In the genomic region with DNA sequence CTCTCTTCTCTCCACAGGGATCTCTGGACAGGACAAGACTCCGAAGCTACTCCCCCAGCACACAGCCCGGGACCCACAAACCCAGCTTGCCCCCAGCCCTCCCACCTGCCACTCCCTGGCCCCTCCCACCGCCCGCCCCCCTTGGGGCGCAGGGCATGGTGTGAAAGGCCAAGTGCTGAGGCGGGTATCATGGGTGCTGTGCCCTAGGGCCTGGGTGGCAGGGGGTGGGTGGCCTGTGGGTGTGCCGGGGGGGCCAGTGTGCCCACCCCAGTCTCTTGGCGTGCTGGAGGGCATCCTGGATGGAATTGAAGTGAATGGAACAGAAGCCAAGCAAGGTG, we compare ENCODE assay signal across 13 cellular contexts. TPM values are rescaled to one million over a fixed set of nuclear protein-coding genes. Genes with fewer than 3 reads are reported as not detected.
DNase-seq lines count a peak whose midpoint lies in the region; TF ChIP-seq lines count a peak whose summit lies in the region.
"Had no signal": no experiment of that assay in that cellular context is flagged by ENCODE, and none has a peak within 500 bp of the region (broad histone marks: within the 10 kb centered on the region; RNA-seq: fewer than 3 reads in every experiment).

No MANE protein-coding gene starts in this region.

- H3K9me3 ChIP-seq in colonic mucosa (no peaks in the 10 kb centered on the region), muscle layer of duodenum (ENCODE audit: control insufficient read depth in 1 of 2, low read length in 2 of 2) (no peaks in the 10 kb centered on the region), testis (no peaks in the 10 kb centered on the region), trophoblast cell (ENCODE audit: insufficient read depth, low read depth, low read length) (no peaks in the 10 kb centered on the region)

- POLR2A ChIA-PET in RWPE1 (lab: Yijun Ruan, JAX; ENCODE audit: low non-redundant PET) = no interaction called here

- H3K4me1 ChIP-seq in colonic mucosa = peaks cover 62% of the 10 kb centered on the region
- peaks cover 69 to 77% of the 10 kb centered on the region in 2 donors for H3K4me1 ChIP-seq in muscle layer of duodenum (ENCODE audit: control insufficient read depth in 1 of 2, insufficient read depth in 2 of 2, low read length in 2 of 2)
- peaks cover 76% of the 10 kb centered on the region for H3K4me1 ChIP-seq in testis
- H3K4me1 ChIP-seq in trophoblast cell (ENCODE audit: control insufficient read depth in 1 of 2, insufficient read depth in 2 of 2, low read length in 2 of 2) = peaks cover 5 to 10% of the 10 kb centered on the region in 2 experiments

- H3K36me3 ChIP-seq in colonic mucosa (no peaks in the 10 kb centered on the region), muscle layer of duodenum (ENCODE audit: control insufficient read depth in 1 of 2, insufficient read depth in 2 of 2, low read length in 2 of 2) (peaks cover 5 to 7% of the 10 kb centered on the region in 2 donors), testis (ENCODE audit: low read depth, missing control alignments) (no peaks in the 10 kb centered on the region), trophoblast cell (ENCODE audit: control insufficient read depth in 1 of 2, insufficient read depth in 2 of 2, low read length in 2 of 2) (peaks cover 0 to 3% of the 10 kb centered on the region in 2 experiments)

- no peak for DNase-seq in RWPE1 (ENCODE audit: low spot score)
- no peak for DNase-seq in colonic mucosa
- no peak for DNase-seq in testis
- DNase-seq in GM13977 (ENCODE audit: low spot score) = no peak
- no peak for DNase-seq in trophoblast cell
- no peak for DNase-seq in GM03348 (ENCODE audit: low spot score)
- DNase-seq: activated CD4-positive, alpha-beta T cell treated with anti-CD3 and anti-CD28 coated beads, Interleukin-2, amount 50 U/mL, for 4 hours; activated naive CD4-positive, alpha-beta T cell treated with anti-CD3 and anti-CD28 coated beads, Interleukin-2, amount 10 ng/mL, durations not matched to agents 7 days and 5 days; NCI-H446; PC-9; stimulated activated naive CD4-positive, alpha-beta T cell; T-helper 2 cell had no signal

- no peak overlapping the region for H2BK5ac ChIP-seq in trophoblast cell (ENCODE audit: low read depth, low read length, poor library complexity)

- in situ Hi-C loops in GM13977 (cut with MboI; ENCODE audit: low pct_unique_long_range_greater_than_20kb, low sequenced_read_pairs, unreplicated experiment) = no loop called here

- no peaks in the 10 kb centered on the region for H3K79me1 ChIP-seq in trophoblast cell (ENCODE audit: low read length)

- TF ChIP-seq CTCF in RWPE1 (conservative IDR thresholded peaks at IDR 0.05; ENCODE audit: low read depth) = no peak
- TF ChIP-seq CTCF in colonic mucosa (IDR thresholded peaks at IDR 0.05) = no peak
- TF ChIP-seq CTCF in testis (IDR thresholded peaks at IDR 0.05) = no peak
- no peak for TF ChIP-seq CTCF in GM13977 (IDR thresholded peaks at IDR 0.05; ENCODE audit: extremely low read depth, insufficient read depth, missing control alignments)

- no peak overlapping the region for H2BK12ac ChIP-seq in trophoblast cell (ENCODE audit: low read length)

- intact Hi-C loops in colonic mucosa (cut with DNase I) (no loop called here), testis (cut with DNase I; ENCODE audit: low total_unique reads) (loop anchor here (5.0 kb wide), 1 partner anchor 33 kb away; no protein-coding TSS in a partner anchor)

- H3K27me3 ChIP-seq in colonic mucosa (no peaks in the 10 kb centered on the region), muscle layer of duodenum (ENCODE audit: low read depth, low read length) (no peaks in the 10 kb centered on the region), testis (no peaks in the 10 kb centered on the region), trophoblast cell (ENCODE audit: insufficient read depth, low read length) (no peaks in the 10 kb centered on the region)

- H2AFZ ChIP-seq in trophoblast cell (ENCODE audit: insufficient read depth, low read length, poor library complexity) = no peak overlapping the region
- H2AFZ ChIP-seq: PC-9 had no signal

- TF ChIP-seq POLR2A in testis (IDR thresholded peaks at IDR 0.05) = no peak

- H3K4me3 ChIP-seq in colonic mucosa = no peak overlapping the region
- H3K4me3 ChIP-seq in muscle layer of duodenum (ENCODE audit: low read depth in 1 of 2, low read length in 2 of 2) = no peak overlapping the region
- no peak overlapping the region for H3K4me3 ChIP-seq in testis
- no peak overlapping the region for H3K4me3 ChIP-seq in trophoblast cell (ENCODE audit: low read depth, low read length)
- H3K4me3 ChIP-seq: PC-9 had no signal

- H3K9ac ChIP-seq in colonic mucosa (ENCODE audit: low read depth in 2 of 2, low read length in 2 of 2) = peak overlapping the region; percentile 52 to 83
- H3K9ac ChIP-seq in trophoblast cell (ENCODE audit: low read length) = no peak overlapping the region

- no peak overlapping the region for H4K8ac ChIP-seq in trophoblast cell (ENCODE audit: low read depth, low read length)

- H3K4ac ChIP-seq in trophoblast cell (ENCODE audit: low read depth, low read length) = no peak overlapping the region

- H3K23ac ChIP-seq in trophoblast cell (ENCODE audit: low read length) = no peak overlapping the region

- H3K14ac ChIP-seq in trophoblast cell (ENCODE audit: low read length) = no peak overlapping the region

- no peak overlapping the region for H2BK120ac ChIP-seq in trophoblast cell (ENCODE audit: insufficient read depth, low read length, poor library complexity)

- no peak overlapping the region for H2AK5ac ChIP-seq in trophoblast cell (ENCODE audit: low read length)

- H3K18ac ChIP-seq in trophoblast cell (ENCODE audit: low read length) = no peak overlapping the region

- no peak overlapping the region for H3K4me2 ChIP-seq in trophoblast cell (ENCODE audit: low read length)
- H3K4me2 ChIP-seq: PC-9 had no signal

- WGBS in testis, 2 donors = 80 to 90% methylated on average over 8 of the region's 8 CpGs
- no CpG with 5 or more reads among the region's 8 CpGs for WGBS in trophoblast cell (ENCODE audit: extremely low coverage, insufficient coverage, insufficient read length)

- H3K27ac ChIP-seq in RWPE1 = peak overlapping the region; percentile 95
- H3K27ac ChIP-seq in colonic mucosa = peak overlapping the region; percentile 68
- H3K27ac ChIP-seq in muscle layer of duodenum (ENCODE audit: low read length) = peak overlapping the region; percentile 94
- H3K27ac ChIP-seq in testis = peak overlapping the region; percentile 88 to 97
- H3K27ac ChIP-seq in trophoblast cell (ENCODE audit: low read depth, low read length) = no peak overlapping the region
- H3K27ac ChIP-seq: PC-9 had no signal

- no peak overlapping the region for H4K91ac ChIP-seq in trophoblast cell (ENCODE audit: low read depth, low read length)

- H3K79me2 ChIP-seq in trophoblast cell (ENCODE audit: control insufficient read depth, insufficient read depth, low read length, poor library complexity) = no peaks in the 10 kb centered on the region

- no peak overlapping the region for H4K12ac ChIP-seq in trophoblast cell (ENCODE audit: low read depth, low read length)

- CTCF ChIA-PET in RWPE1 (lab: Yijun Ruan, JAX) = interaction anchor here (2.7 to 5.9 kb wide), 3 partner anchors 11 to 47 kb away, joined by 18 to 38 read pairs (median 19); a partner anchor contains a TSS

RNA-seq across cellular contexts. Expression of a gene that starts 11.4 kb away (rescaled TPM):
- total RNA-seq in colonic mucosa = 10 to 100 TPM; 40.3 to 44.5 TPM
- 10 to 100 TPM; 44.9 to 51.7 TPM for total RNA-seq in testis
- polyA plus RNA-seq in testis (ENCODE audit: insufficient read depth, low read depth, low replicate concordance) = 41.2 TPM
- 4.1 TPM in 2 replicates for polyA plus RNA-seq in trophoblast cell (2013)

RNA-seq across cellular contexts. Expression of a gene that starts 19.9 kb away (rescaled TPM):
- 100 to 1,000 TPM in 1 of 2 donors, 10 to 100 TPM in 1; 80.1 to 111 TPM for total RNA-seq in colonic mucosa
- total RNA-seq in testis = 100 to 1,000 TPM; 151 to 172 TPM
- polyA plus RNA-seq in testis (ENCODE audit: insufficient read depth, low read depth, low replicate concordance) = 127 TPM
- polyA plus RNA-seq in trophoblast cell (2013) = 44.7 and 45.9 TPM in 2 replicates

RNA-seq across cellular contexts. Expression of a gene that starts 26.2 kb away (rescaled TPM):
- total RNA-seq in colonic mucosa (10 to 100 TPM in 1 of 2 donors, 1 to 10 TPM in 1; 4.8 to 18.8 TPM), testis (10 to 100 TPM; 14.4 to 23.6 TPM)
- polyA plus RNA-seq in testis (ENCODE audit: insufficient read depth, low read depth, low replicate concordance) = 9.8 TPM
- 2.0 and 2.2 TPM in 2 replicates for polyA plus RNA-seq in trophoblast cell (2013)

RNA-seq across cellular contexts. Expression of a gene that starts 47.6 kb away (rescaled TPM):
- total RNA-seq in colonic mucosa = 10 to 100 TPM; 77.0 to 81.0 TPM
- 100 to 1,000 TPM; 129 to 161 TPM for total RNA-seq in testis
- polyA plus RNA-seq in testis (ENCODE audit: insufficient read depth, low read depth, low replicate concordance) = 157 TPM
- 52.5 and 54.4 TPM in 2 replicates for polyA plus RNA-seq in trophoblast cell (2013)

RNA-seq across cellular contexts. Expression of a gene that starts 58.9 kb away (rescaled TPM):
- total RNA-seq in colonic mucosa = under 1 TPM in 1 of 2 donors, not detected in 1; 0.37 TPM
- total RNA-seq in testis = 1 to 10 TPM; 2.4 to 3.6 TPM
- 0.80 TPM for polyA plus RNA-seq in testis (ENCODE audit: insufficient read depth, low read depth, low replicate concordance)
- polyA plus RNA-seq in trophoblast cell (2013) = not detected in 2 replicates
- total RNA-seq: PC-9 had no signal
